Comparison of ENCODE assay signal across 8 cellular contexts in genomic region chr17:78130439-78131101, GRCh38. TPM values are rescaled to one million over a fixed set of nuclear protein-coding genes. Genes with fewer than 3 reads are reported as not detected.
A peak's percentile ranks its signal among the peaks of the same experiment; 100 is the strongest.
DNase-seq lines count a peak whose midpoint lies in the region; ATAC-seq, FAIRE-seq and TF ChIP-seq lines count a peak whose summit lies in the region.

Gene TMC8 (plus strand): TSS chr17:78130771. CDS start chr17:78131589, 818 bp downstream.

- H3K27me3 ChIP-seq in Loucy (ENCODE audit: insufficient read depth, low read length, poor library complexity, severe bottlenecking): peaks cover 8% of the 10 kb centered on the region
- H3K27me3 ChIP-seq in aorta (ENCODE audit: control insufficient read depth in 1 of 2, insufficient read depth in 2 of 2, low read length in 1 of 2): no peaks in the 10 kb centered on the region

- ATAC-seq in left cardiac atrium (peak; percentile 8 to 9), HG02571 (IDR thresholded peaks at IDR 0.05; ENCODE audit: unreplicated experiment) (no peak), aorta (ENCODE audit: low FRiP score) (no peak)

- H3K4me3 ChIP-seq in Loucy (ENCODE audit: low read length, poor library complexity, severe bottlenecking) (peak within 1 kb of the TSS; percentile 91), aorta (ENCODE audit: low read length in 2 of 2) (no peak within 1 kb of the TSS)

- H3K36me3 ChIP-seq in Loucy (ENCODE audit: insufficient read depth, low read length) (peaks cover 26% of the 10 kb centered on the region; the same call in 1 of the 2 replicates), aorta (ENCODE audit: control insufficient read depth in 1 of 2, insufficient read depth in 2 of 2, low read length in 1 of 2) (no peaks in the 10 kb centered on the region)

- no peak for TF ChIP-seq CTCF in Loucy (conservative IDR thresholded peaks at IDR 0.05; ENCODE audit: low read length)

- H3K4me2 ChIP-seq in Loucy (ENCODE audit: low read depth, low read length, poor library complexity, severe bottlenecking): peak within 1 kb of the TSS; percentile 81

- H3K9me3 ChIP-seq in Loucy (ENCODE audit: insufficient read depth, low read depth, low read length): no peaks in the 10 kb centered on the region
- no peaks in the 10 kb centered on the region for H3K9me3 ChIP-seq in aorta (ENCODE audit: control insufficient read depth, low read length)

- peaks cover 13% of the 10 kb centered on the region; the same call in 1 of the 2 replicates for H3F3A ChIP-seq in Loucy (ENCODE audit: low read depth)

- peak; percentile 90 for FAIRE-seq in GM12891 (lab: Jason Lieb, UNC)

- no peaks in the 10 kb centered on the region for H3K9me2 ChIP-seq in Loucy (replicated peaks; ENCODE audit: low read depth, low read length)

- H3K79me2 ChIP-seq in Loucy (ENCODE audit: insufficient read depth, low read length): peaks cover 93% of the 10 kb centered on the region

- intact Hi-C loops in left cardiac atrium (cut with DNase I): loop anchor here in 1 of 2 donors (5.0 kb wide), 1 partner anchor 47 kb away; no protein-coding TSS in a partner anchor
- intact Hi-C loops in aorta (cut with DNase I): no loop called here

- H2AFZ ChIP-seq in Loucy (ENCODE audit: low read length): no peak within 1 kb of the TSS

- POLR2A ChIA-PET in activated CD8-positive, alpha-beta memory T cell treated with anti-CD3 and anti-CD28 coated beads for 36 hours (lab: Charles Lee): interaction anchor here (1.0 to 1.8 kb wide), 4 partner anchors 8 to 16 kb away, joined by 3 to 8 read pairs (median 6); no protein-coding TSS in a partner anchor

- DNase-seq in GM12891 (ENCODE audit: insufficient read length, low spot score) (no peak), left cardiac atrium (no peak), NCI-H1930 (lab: John Stamatoyannopoulos, UW) (no peak), aorta (no peak)
- peak; percentile 53 for DNase-seq in stimulated activated CD8-positive, alpha-beta memory T cell treated with anti-CD3 and anti-CD28 coated beads, Interleukin-15, amount 100 ng/mL, for 1 hour (ENCODE audit: low read depth)

- WGBS in aorta, 2 donors: 85 to 95% methylated on average over 10 of the region's 10 CpGs

- TF ChIP-seq POLR2A in GM12891 (IDR thresholded peaks at IDR 0.05; ENCODE audit: low read depth, low read length): peak; percentile 29; the same call in 1 of the 2 replicates

- H3K9ac ChIP-seq in Loucy (ENCODE audit: low read depth, low read length, poor library complexity, severe bottlenecking): peak within 1 kb of the TSS; percentile 99

- H3K4me1 ChIP-seq in Loucy (ENCODE audit: insufficient read depth, low read length, poor library complexity, severe bottlenecking): peaks cover 53% of the 10 kb centered on the region
- no peaks in the 10 kb centered on the region for H3K4me1 ChIP-seq in aorta (ENCODE audit: control insufficient read depth in 1 of 2, insufficient read depth in 2 of 2, low read length in 2 of 2)

- CTCF ChIA-PET in activated CD8-positive, alpha-beta memory T cell treated with anti-CD3 and anti-CD28 coated beads for 36 hours (lab: Charles Lee): interaction anchor here (1.0 to 10.0 kb wide), 3 partner anchors 10 to 39 kb away, joined by 3 to 62 read pairs (median 5); no protein-coding TSS in a partner anchor

- peaks cover 51% of the 10 kb centered on the region for H4K20me1 ChIP-seq in Loucy (ENCODE audit: insufficient read depth, low read length, poor library complexity, severe bottlenecking)

- H3K27ac ChIP-seq in aorta (ENCODE audit: low read depth in 1 of 2, low read length in 2 of 2): no peak within 1 kb of the TSS

TF ChIP-seq in GM12891, 5 proteins besides CTCF, POLR2A, EP300 and RAD21:
- TF ChIP-seq POU2F2 (IDR thresholded peaks at IDR 0.05; ENCODE audit: low read depth, low read length) (no peak), SPI1 (IDR thresholded peaks at IDR 0.05; ENCODE audit: low read depth, low read length) (peak; percentile 58; the same call in 1 of the 2 replicates), TAF1 (IDR thresholded peaks at IDR 0.05; ENCODE audit: low read depth, low read length) (0 out of 2 replicates have a peak, but pooled peaks have one; percentile 30), POLR2AphosphoS5 (IDR thresholded peaks at IDR 0.05; ENCODE audit: low read depth, low read length) (peak; percentile 53; the same call in 1 of the 2 replicates)

RNA-seq across cellular contexts. Expression of gene TMC8, which starts in this region (rescaled TPM):
- 67.1 TPM for polyA plus RNA-seq in GM12891 (2012; ENCODE audit: low read depth, missing spikeins)
- total RNA-seq in activated CD8-positive, alpha-beta memory T cell treated with anti-CD3 and anti-CD28 coated beads for 36 hours: 100 to 1,000 TPM; 139 to 144 TPM
- 1 to 10 TPM; 3.8 to 4.3 TPM for total RNA-seq in left cardiac atrium
- total RNA-seq in aorta: 10 to 100 TPM in 1 of 2 donors, 1 to 10 TPM in 1; 6.6 to 14.4 TPM
- polyA plus RNA-seq in aorta: 1 to 10 TPM; 1.0 to 8.0 TPM

Comparison
In these comparisons a context has a peak if more than half of its experiments do, and no peak if none do; other contexts are left out.
1. RNA of gene TMC8 (total RNA-seq): 139 to 144 TPM in activated CD8-positive, alpha-beta memory T cell treated with anti-CD3 and anti-CD28 coated beads for 36 hours; 6.6 to 14.4 TPM in aorta and 3.8 to 4.3 TPM in left cardiac atrium; every median in the first group is over 4 times any median in the second.
2. ATAC-seq: peak in left cardiac atrium (2 of 2); none in HG02571 (single experiment) and aorta (single experiment).